ENCODE assay signal across 25 cellular contexts in the genomic region with DNA sequence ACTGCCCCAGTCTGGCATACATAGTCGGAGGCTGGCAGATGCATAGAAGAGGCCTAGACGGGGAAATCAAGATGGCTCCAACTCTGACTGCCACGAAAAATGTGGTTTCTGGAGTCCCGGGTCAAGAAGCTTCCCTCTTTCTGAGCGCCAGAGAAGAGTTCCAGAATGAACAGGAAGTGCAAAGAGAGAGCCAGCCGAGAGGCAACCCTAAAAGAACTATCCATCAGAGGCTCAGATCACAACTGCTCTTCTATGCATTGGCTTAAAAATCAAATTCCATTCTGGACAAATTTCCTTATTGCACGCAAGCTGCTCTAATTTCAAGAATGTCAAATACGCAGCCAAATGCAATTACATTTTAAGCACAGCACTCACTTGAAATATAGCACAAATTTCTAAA. TPM values are rescaled to one million over a fixed set of nuclear protein-coding genes. Genes with fewer than 3 reads are reported as not detected.
"Had no signal": no experiment of that assay in that cellular context is flagged by ENCODE, and none has a peak within 500 bp of the region (broad histone marks: within the 10 kb centered on the region; RNA-seq: fewer than 3 reads in every experiment).

No MANE protein-coding gene starts in this region.

- H3K9me3 ChIP-seq: left lung, right lobe of liver had no signal

- H3K4me3 ChIP-seq: left lung, right lobe of liver, smooth muscle cell had no signal

- DNase-seq: activated CD4-positive, alpha-beta T cell treated with anti-CD3 and anti-CD28 coated beads, Interleukin-2, amount 10 ng/mL, durations not matched to agents 24 days and 14 days; activated CD4-positive, CD25-positive, alpha-beta regulatory T cell; activated CD8-positive, alpha-beta memory T cell treated with anti-CD3 and anti-CD28 coated beads, Interleukin-2, amount 50 U/mL, for 48 hours; activated CD8-positive, alpha-beta T cell treated with anti-CD3 and anti-CD28 coated beads, Interleukin-2, amount 10 ng/mL, durations not matched to agents 7 days and 5 days; activated gamma-delta T cell treated with Interleukin-2 at 50 U/mL for 16 hours; activated naive CD8-positive, alpha-beta T cell treated with anti-CD3 and anti-CD28 coated beads for 36 hours; activated T-cell treated with anti-CD3 and anti-CD28 coated beads, Interleukin-2, amount 50 U/mL, for 72 hours; anterior cingulate cortex; effector memory CD4-positive, alpha-beta T cell; hippocampal formation; nucleus accumbens; right lobe of liver; stimulated activated CD4-positive, alpha-beta T cell treated with anti-CD3 and anti-CD28 coated beads, Interleukin-4, amount 100 ng/mL, for 4 hours; stimulated activated CD8-positive, alpha-beta memory T cell treated with anti-CD3 and anti-CD28 coated beads, Interleukin-4, amount 100 ng/mL, for 48 hours; stimulated activated naive CD4-positive, alpha-beta T cell treated with Interleukin-2 at 50 U/mL for 16 hours; T-helper 2 cell had no signal

- H3K36me3 ChIP-seq: left lung, right lobe of liver had no signal

- ATAC-seq: activated CD8-positive, alpha-beta T cell treated with anti-CD3 and anti-CD28 coated beads, Interleukin-2, amount 10 ng/mL, durations not matched to agents 7 days and 5 days; activated T-cell treated with anti-CD3 and anti-CD28 coated beads, Interleukin-2, amount 50 U/mL, for 72 hours; left lung; right lobe of liver had no signal

- H3K4me1 ChIP-seq: left lung, right lobe of liver had no signal

- H3K27ac ChIP-seq: epithelial cell of prostate, left lung, right lobe of liver had no signal

- H3K27me3 ChIP-seq: left lung, right lobe of liver had no signal

RNA-seq across cellular contexts. Expression of a gene that starts 26.0 kb away (rescaled TPM):
- total RNA-seq: activated CD4-positive, alpha-beta T cell treated with anti-CD3 and anti-CD28 coated beads, Interleukin-2, amount 10 ng/mL, durations not matched to agents 24 days and 14 days; activated CD8-positive, alpha-beta T cell treated with anti-CD3 and anti-CD28 coated beads, Interleukin-2, amount 10 ng/mL, durations not matched to agents 7 days and 5 days; activated naive CD8-positive, alpha-beta T cell treated with anti-CD3 and anti-CD28 coated beads for 36 hours; activated T-cell treated with anti-CD3 and anti-CD28 coated beads, Interleukin-2, amount 50 U/mL, for 72 hours; cerebellum; fibroblast of villous mesenchyme; glomerular endothelial cell; left lung; natural killer cell treated with Interleukin-12 subunit alpha and Interleukin-12 subunit beta and Interleukin-15 and Interleukin-18, amount 100 ng/mL, for 72 hours; progenitor cell of endocrine pancreas; right lobe of liver; smooth muscle cell had no signal
- polyA plus RNA-seq: keratinocyte, smooth muscle cell had no signal

RNA-seq across cellular contexts. Expression of a gene that starts 38.5 kb away (rescaled TPM):
- total RNA-seq: activated CD4-positive, alpha-beta T cell treated with anti-CD3 and anti-CD28 coated beads, Interleukin-2, amount 10 ng/mL, durations not matched to agents 24 days and 14 days; activated CD8-positive, alpha-beta T cell treated with anti-CD3 and anti-CD28 coated beads, Interleukin-2, amount 10 ng/mL, durations not matched to agents 7 days and 5 days; activated naive CD8-positive, alpha-beta T cell treated with anti-CD3 and anti-CD28 coated beads for 36 hours; activated T-cell treated with anti-CD3 and anti-CD28 coated beads, Interleukin-2, amount 50 U/mL, for 72 hours; cerebellum; fibroblast of villous mesenchyme; glomerular endothelial cell; left lung; natural killer cell treated with Interleukin-12 subunit alpha and Interleukin-12 subunit beta and Interleukin-15 and Interleukin-18, amount 100 ng/mL, for 72 hours; progenitor cell of endocrine pancreas; right lobe of liver; smooth muscle cell had no signal
- polyA plus RNA-seq: keratinocyte, smooth muscle cell had no signal
